8 cellular contexts compared by ENCODE assay signal in the genomic region with DNA sequence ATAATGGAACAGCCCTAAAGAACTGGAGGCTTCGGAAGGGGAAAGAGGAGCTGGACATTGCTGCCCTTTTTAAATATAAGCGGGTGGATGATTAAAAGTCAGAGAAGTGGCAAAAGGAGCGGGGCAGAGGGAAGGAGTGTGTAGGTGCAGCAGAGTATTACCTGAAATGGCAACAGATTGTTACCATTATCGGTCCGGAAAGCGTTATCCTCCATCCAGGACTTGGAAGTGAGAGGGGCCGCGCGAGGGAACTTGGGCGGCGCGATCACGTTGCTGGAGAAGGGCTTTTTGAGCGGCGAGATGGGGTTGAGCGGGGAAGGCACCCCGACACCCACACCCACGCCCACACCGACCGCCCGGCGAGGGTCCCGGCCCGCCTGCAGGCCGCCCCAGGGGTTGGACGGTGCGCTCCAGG. TPM values are rescaled to one million over a fixed set of nuclear protein-coding genes. Genes with fewer than 3 reads are reported as not detected.
DNase-seq lines count a peak whose midpoint lies in the region; ATAC-seq, FAIRE-seq and TF ChIP-seq lines count a peak whose summit lies in the region.

No MANE protein-coding gene starts in this region.

- CTCF ChIA-PET in HCT116 (lab: Charles Lee): no interaction called here

- H3K36me3 ChIP-seq in HCT116 (ENCODE audit: control insufficient read depth in 1 of 2, insufficient read depth in 2 of 2, low read length in 2 of 2) (no peaks in the 10 kb centered on the region), iPS-15b (ENCODE audit: control insufficient read depth, insufficient read depth, low read length) (no peaks in the 10 kb centered on the region), small intestine (ENCODE audit: control insufficient read depth in 2 of 2, insufficient read depth in 2 of 2, low read length in 2 of 2) (no peaks in the 10 kb centered on the region)

- POLR2A ChIA-PET in HCT116 (lab: Charles Lee): interaction anchor here (0.6 kb wide), 1 partner anchor 23 kb away, joined by 4 read pairs; no protein-coding TSS in a partner anchor

- H3K79me2 ChIP-seq in HCT116 (ENCODE audit: insufficient read depth, low read length): no peaks in the 10 kb centered on the region

- H3K27ac ChIP-seq in HCT116 (ENCODE audit: low read depth, low read length) (peak overlapping the region; percentile 6; the same call in 1 of the 2 replicates), small intestine (ENCODE audit: low read depth in 1 of 2, low read length in 1 of 2) (peak overlapping the region; percentile 83 to 95)

- peak overlapping the region; percentile 63 for H3K4me2 ChIP-seq in HCT116 (ENCODE audit: low read length)

- RAD21 ChIA-PET in HCT116 (lab: Charles Lee; ENCODE audit: low non-redundant PET in 1 of 2, low total read pairs in 2 of 2, uncharacterized antibody in 2 of 2, unreplicated experiment in 2 of 2): no interaction called here

- no TSS peak for BruUV-seq in HCT116 (replicated peaks; lab: Mats Ljungman, UMichigan)

- H3K9me2 ChIP-seq in HCT116 (ENCODE audit: insufficient read depth): no peaks in the 10 kb centered on the region

- no peaks in the 10 kb centered on the region for H4K20me1 ChIP-seq in HCT116 (ENCODE audit: insufficient read depth)

- intact Hi-C loops in HCT116 (cut with micrococcal nuclease): no loop called here

- peak overlapping the region; percentile 89 for H3K4me3 Mint-ChIP-seq in activated T-helper 17 cell treated with anti-CD3 and anti-CD28 coated beads, Interleukin-2, amount 50 U/mL, for 72 hours

- H3K4me1 ChIP-seq in HCT116 (ENCODE audit: control insufficient read depth in 1 of 2, insufficient read depth in 2 of 2, low read length in 2 of 2) (peaks cover 12 to 40% of the 10 kb centered on the region in 2 experiments; a peak in 3 of 4 replicates), iPS-15b (ENCODE audit: control insufficient read depth, insufficient read depth, low read length) (peaks cover 18% of the 10 kb centered on the region), small intestine (ENCODE audit: control insufficient read depth in 2 of 2, insufficient read depth in 1 of 2, low read depth in 1 of 2, low read length in 1 of 2) (peaks cover 3 to 11% of the 10 kb centered on the region in 2 donors)

- H3K9me3 ChIP-seq in HCT116 (ENCODE audit: control insufficient read depth in 1 of 2, insufficient read depth in 1 of 2, low read depth in 1 of 2, low read length in 2 of 2): no peaks in the 10 kb centered on the region
- no peaks in the 10 kb centered on the region for H3K9me3 ChIP-seq in iPS-15b (ENCODE audit: control insufficient read depth, insufficient read depth, low read length)
- H3K9me3 ChIP-seq in small intestine (ENCODE audit: control insufficient read depth, low read depth): no peaks in the 10 kb centered on the region

- H3K27ac Mint-ChIP-seq in activated T-helper 17 cell treated with anti-CD3 and anti-CD28 coated beads, Interleukin-2, amount 50 U/mL, for 72 hours: peak overlapping the region; percentile 65

- FAIRE-seq in small intestine (lab: Jason Lieb, UNC): no peak

- H3K9me3 Mint-ChIP-seq in activated T-helper 17 cell treated with anti-CD3 and anti-CD28 coated beads, Interleukin-2, amount 50 U/mL, for 72 hours: no peaks in the 10 kb centered on the region

- TF ChIP-seq POLR2A in HCT116 (IDR thresholded peaks at IDR 0.05; ENCODE audit: borderline replicate concordance, extremely low read depth, insufficient read depth, insufficient read length): no peak

- H3K36me3 Mint-ChIP-seq in activated T-helper 17 cell treated with anti-CD3 and anti-CD28 coated beads, Interleukin-2, amount 50 U/mL, for 72 hours (ENCODE audit: low read depth): peaks cover 38% of the 10 kb centered on the region

- peak overlapping the region; percentile 55; the same call in 1 of the 2 replicates for H3K9ac ChIP-seq in HCT116 (ENCODE audit: low read length)
- no peak overlapping the region for H3K9ac ChIP-seq in iPS-15b (ENCODE audit: low read depth, low read length)

- TF ChIP-seq CTCF in HCT116 (IDR thresholded peaks at IDR 0.05 in 2 of 3, conservative IDR thresholded peaks at IDR 0.05 in 1 of 3; ENCODE audit: borderline replicate concordance in 1 of 3, insufficient read depth in 1 of 3, low read depth in 2 of 3, low read length in 2 of 3): no peak

- H3K4me1 Mint-ChIP-seq in activated T-helper 17 cell treated with anti-CD3 and anti-CD28 coated beads, Interleukin-2, amount 50 U/mL, for 72 hours: peaks cover 32% of the 10 kb centered on the region

- ATAC-seq in HCT116: no peak
- no peak for ATAC-seq in activated T-helper 17 cell treated with anti-CD3 and anti-CD28 coated beads, Interleukin-2, amount 50 U/mL, for 72 hours (replicated peaks)

- TF ChIP-seq RAD21 in HCT116 (IDR thresholded peaks at IDR 0.05; ENCODE audit: low read depth): no peak

- H3K27me3 ChIP-seq in HCT116 (ENCODE audit: insufficient read depth, low read length) (no peaks in the 10 kb centered on the region), iPS-15b (ENCODE audit: control insufficient read depth, insufficient read depth, low read length) (peaks cover 32% of the 10 kb centered on the region), small intestine (ENCODE audit: control insufficient read depth in 2 of 2, insufficient read depth in 2 of 2, low read length in 2 of 2) (no peaks in the 10 kb centered on the region)

- DNase-seq in HCT116 (ENCODE audit: low read depth, low spot score) (no peak), small intestine (no peak), SW 1271 (lab: John Stamatoyannopoulos, UW) (no peak), OCI-M2 (lab: John Stamatoyannopoulos, UW; ENCODE audit: unreplicated experiment) (no peak), T1000 (lab: John Stamatoyannopoulos, UW) (no peak), NCI-H774 (lab: John Stamatoyannopoulos, UW) (no peak)

- peaks cover 3% of the 10 kb centered on the region for H3K27me3 Mint-ChIP-seq in activated T-helper 17 cell treated with anti-CD3 and anti-CD28 coated beads, Interleukin-2, amount 50 U/mL, for 72 hours

- 15 to 34% (median 15%) methylated on average over 20 to 27 of the region's 27 CpGs for WGBS in small intestine, 3 donors

- no peak overlapping the region for H2AFZ ChIP-seq in HCT116 (ENCODE audit: low read depth, low read length, poor library complexity, severe bottlenecking)

- peak overlapping the region; percentile 21 to 59; a peak in 3 of 4 replicates for H3K4me3 ChIP-seq in HCT116 (replicated peaks in 1 of 2; ENCODE audit: low read depth in 1 of 2, low read length in 2 of 2)
- peak overlapping the region; percentile 79 for H3K4me3 ChIP-seq in iPS-15b (ENCODE audit: low read depth, low read length)
- H3K4me3 ChIP-seq in small intestine (ENCODE audit: low read depth in 1 of 2, low read length in 2 of 2): peak overlapping the region; percentile 48 to 80

TF ChIP-seq in HCT116, 20 proteins besides CTCF, POLR2A, EP300 and RAD21:
- no peak for TF ChIP-seq EZH2phosphoT487 (IDR thresholded peaks at IDR 0.05; ENCODE audit: borderline replicate concordance)

RNA-seq across cellular contexts. Expression of gene CPEB3, which starts 51.7 kb away (rescaled TPM):
- 3.0 TPM for total RNA-seq in HCT116 (2021; ENCODE audit: unreplicated experiment)
- 0.88 and 1.2 TPM in 2 replicates for polyA plus RNA-seq in HCT116 (2012)
- 1 to 10 TPM; 2.1 to 2.9 TPM for total RNA-seq in activated T-helper 17 cell treated with anti-CD3 and anti-CD28 coated beads, Interleukin-2, amount 50 U/mL, for 72 hours
- 1 to 10 TPM; 1.5 to 1.8 (median 1.6) TPM for polyA plus RNA-seq in small intestine

RNA-seq across cellular contexts. Expression of gene MARCHF5, which starts 51.8 kb away (rescaled TPM):
- 59.1 TPM for total RNA-seq in HCT116 (2021; ENCODE audit: unreplicated experiment)
- 41.2 and 45.6 TPM in 2 replicates for polyA plus RNA-seq in HCT116 (2012)
- 10 to 100 TPM; 28.7 to 31.6 TPM for total RNA-seq in activated T-helper 17 cell treated with anti-CD3 and anti-CD28 coated beads, Interleukin-2, amount 50 U/mL, for 72 hours
- polyA plus RNA-seq in small intestine: 10 to 100 TPM; 15.0 to 18.6 (median 17.1) TPM
